In the genomic region with DNA sequence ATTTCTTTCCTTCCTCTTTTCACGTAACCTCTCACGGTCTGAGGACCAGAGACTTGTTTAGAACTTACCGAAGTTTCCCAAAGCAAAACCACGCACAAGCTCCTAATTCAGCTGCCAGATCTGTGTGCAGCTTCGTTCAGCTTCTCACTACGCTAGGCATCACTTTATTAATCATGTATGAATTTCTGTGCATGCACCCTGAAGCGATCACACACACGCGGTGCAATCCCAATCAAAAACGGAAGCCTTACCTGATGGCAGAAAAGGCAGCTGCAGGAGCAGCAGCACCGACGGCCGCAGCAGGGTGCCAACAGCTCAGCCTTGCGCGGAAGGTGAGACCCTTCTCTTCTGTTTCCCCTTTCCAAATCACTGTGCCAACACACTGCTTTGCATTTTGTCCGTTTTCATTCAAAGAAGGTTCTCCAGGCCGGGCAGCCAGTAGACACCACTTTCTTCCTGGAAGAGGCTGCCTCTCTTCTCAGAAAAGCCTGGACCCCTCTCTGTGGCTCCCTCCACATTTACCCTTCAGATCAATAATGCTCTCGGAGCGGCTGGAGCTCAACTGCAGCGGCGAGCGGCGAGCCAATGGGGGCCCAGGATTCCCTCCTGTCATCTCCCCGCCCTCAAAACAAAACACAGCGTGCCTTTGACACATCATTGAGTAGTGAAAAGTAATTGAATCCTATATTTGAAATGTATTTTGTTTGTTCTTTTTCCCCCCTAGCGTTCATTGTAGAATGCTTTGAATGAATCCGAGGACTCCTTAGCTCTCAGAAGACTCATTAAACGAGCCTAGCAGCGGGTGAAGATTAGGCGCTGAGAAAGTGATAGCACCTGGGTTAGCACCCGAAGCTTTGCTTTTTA, we compare ENCODE assay signal across 8 cellular contexts. TPM values are rescaled to one million over a fixed set of nuclear protein-coding genes. Genes with fewer than 3 reads are reported as not detected.
DNase-seq lines count a peak whose midpoint lies in the region; ATAC-seq and TF ChIP-seq lines count a peak whose summit lies in the region.

A gene (minus strand): TSS at position 538 of the 864 bp plus-strand sequence.

- DNase-seq in breast epithelium (ENCODE audit: low spot score in 2 of 2), result peak in 1 of 2 donors; percentile 43
- no peak for DNase-seq in MCF 10A (ENCODE audit: unreplicated experiment)
- DNase-seq in NCI-H1092 (lab: John Stamatoyannopoulos, UW), result peak; percentile 77
- peak; percentile 26 for DNase-seq in inferior parietal cortex (ENCODE audit: extremely low spot score)
- no peak for DNase-seq in tibial nerve (ENCODE audit: low spot score in 2 of 2)
- DNase-seq in activated CD8-positive, alpha-beta memory T cell treated with anti-CD3 and anti-CD28 coated beads for 24 hours, result no peak

- H3K36me3 Mint-ChIP-seq in MCF 10A (ENCODE audit: insufficient read depth, unreplicated experiment), result no peaks in the 10 kb centered on the region

- TF ChIP-seq POLR2A in breast epithelium (IDR thresholded peaks at IDR 0.05), result no peak
- no peak for TF ChIP-seq POLR2A in tibial nerve (IDR thresholded peaks at IDR 0.05)

- intact Hi-C loops in breast epithelium (cut with DNase I; ENCODE audit: low total_unique reads) (no loop called here), MCF 10A (cut with micrococcal nuclease) (no loop called here)

- peak within 1 kb of the TSS; percentile 26 to 60 (median 47) for H3K4me3 ChIP-seq in breast epithelium
- peak within 1 kb of the TSS in 3 of 4 donors; percentile 22 to 41 (median 22) for H3K4me3 ChIP-seq in tibial nerve

- CTCF ChIA-PET in MCF 10A (lab: Yijun Ruan, JAX), result interaction anchor here (0.6 kb wide), 2 partner anchors 835 to 947 kb away, joined by 3 read pairs; no protein-coding TSS in a partner anchor

- H3K36me3 ChIP-seq in breast epithelium (no peaks in the 10 kb centered on the region), tibial nerve (no peaks in the 10 kb centered on the region)

- H3K4me1 ChIP-seq in breast epithelium (no peaks in the 10 kb centered on the region), tibial nerve (peaks cover 0 to 16% (median 0%) of the 10 kb centered on the region in 4 donors)

- no peaks in the 10 kb centered on the region for H3K27me3 Mint-ChIP-seq in MCF 10A (ENCODE audit: insufficient read depth, unreplicated experiment)

- no peak within 1 kb of the TSS for H3K27ac Mint-ChIP-seq in MCF 10A (ENCODE audit: low read depth, unreplicated experiment)

- 2 to 3% methylated on average over 31 of the region's 31 CpGs for WGBS in tibial nerve, 2 donors

- H3K27me3 ChIP-seq in breast epithelium, result no peaks in the 10 kb centered on the region
- H3K27me3 ChIP-seq in tibial nerve, result no peaks in the 10 kb centered on the region

- no peaks in the 10 kb centered on the region for H3K9me3 ChIP-seq in breast epithelium
- no peaks in the 10 kb centered on the region for H3K9me3 ChIP-seq in tibial nerve

- H3K4me1 Mint-ChIP-seq in MCF 10A (ENCODE audit: insufficient read depth, unreplicated experiment), result peaks cover 5% of the 10 kb centered on the region

- no peaks in the 10 kb centered on the region for H3K9me3 Mint-ChIP-seq in MCF 10A (ENCODE audit: unreplicated experiment)

- ATAC-seq in HG03565 (IDR thresholded peaks at IDR 0.05; ENCODE audit: unreplicated experiment), result no peak

- POLR2A ChIA-PET in MCF 10A (lab: Yijun Ruan, JAX), result no interaction called here

- no peak for TF ChIP-seq CTCF in breast epithelium (IDR thresholded peaks at IDR 0.05)
- no peak for TF ChIP-seq CTCF in MCF 10A (IDR thresholded peaks at IDR 0.05; ENCODE audit: unreplicated experiment)
- TF ChIP-seq CTCF in VCaP (conservative IDR thresholded peaks at IDR 0.05), result no peak
- no peak for TF ChIP-seq CTCF in tibial nerve (IDR thresholded peaks at IDR 0.05)

- H3K27ac ChIP-seq in breast epithelium, result no peak within 1 kb of the TSS
- H3K27ac ChIP-seq in VCaP, result peak within 1 kb of the TSS; percentile 46; the same call in 1 of the 2 replicates
- no peak within 1 kb of the TSS for H3K27ac ChIP-seq in tibial nerve

- no TSS peak for BruUV-seq in MCF 10A (replicated peaks; lab: Mats Ljungman, UMichigan)

- H3K4me3 Mint-ChIP-seq in MCF 10A (ENCODE audit: unreplicated experiment), result no peak within 1 kb of the TSS

- no peak for TF ChIP-seq EP300 in tibial nerve (IDR thresholded peaks at IDR 0.05)

RNA-seq across cellular contexts. Expression of the gene that starts here (rescaled TPM):
- total RNA-seq in breast epithelium (1 to 10 TPM in 2 of 3 donors, under 1 TPM in 1; 0.33 to 2.6 (median 1.1) TPM), MCF 10A (2022) (not detected in 2 replicates), tibial nerve (under 1 TPM in 1 of 4 donors, not detected in 3; 0.30 TPM)

Comparison
In these comparisons a context has a peak if more than half of its experiments do, and no peak if none do; other contexts are left out.
1. DNase-seq: peak in NCI-H1092 (single experiment) and inferior parietal cortex (single experiment); none in MCF 10A (single experiment), tibial nerve (0 of 2) and activated CD8-positive, alpha-beta memory T cell treated with anti-CD3 and anti-CD28 coated beads for 24 hours (single experiment).